In genomic region chr12:52836042-52836466, GRCh38 we compare ENCODE assay signal across 9 cellular contexts. TPM values are rescaled to one million over a fixed set of nuclear protein-coding genes. Genes with fewer than 3 reads are reported as not detected.
DNase-seq lines count a peak whose midpoint lies in the region; ATAC-seq, FAIRE-seq and TF ChIP-seq lines count a peak whose summit lies in the region.
"Had no signal": no experiment of that assay in that cellular context is flagged by ENCODE, and none has a peak within 500 bp of the region (broad histone marks: within the 10 kb centered on the region; RNA-seq: fewer than 3 reads in every experiment).

No MANE protein-coding gene starts in this region.

- TF ChIP-seq CTCF in Panc1 (IDR thresholded peaks at IDR 0.05) (no peak), lower lobe of right lung (IDR thresholded peaks at IDR 0.05) (no peak), kidney (IDR thresholded peaks at IDR 0.05; ENCODE audit: borderline replicate concordance, extremely low read depth, insufficient read depth) (no peak)

- POLR2A ChIA-PET in Panc1 (lab: Charles Lee), result no interaction called here

- H3K27me3 ChIP-seq in Panc1 (ENCODE audit: control insufficient read depth, insufficient read depth, low read length) (no peaks in the 10 kb centered on the region), lower lobe of right lung (ENCODE audit: low read depth) (peaks cover 35% of the 10 kb centered on the region)

- H3K4me3 ChIP-seq in Panc1 (ENCODE audit: low read depth in 2 of 2, low read length in 2 of 2), result no peak overlapping the region
- no peak overlapping the region for H3K4me3 ChIP-seq in lower lobe of right lung
- H3K4me3 ChIP-seq in kidney (ENCODE audit: low read length in 2 of 2), result no peak overlapping the region

- BruUV-seq in Panc1 (replicated peaks; lab: Mats Ljungman, UMichigan), result no TSS peak

- H3K4me1 ChIP-seq in Panc1 (ENCODE audit: control insufficient read depth, insufficient read depth, low read length), result peaks cover 3% of the 10 kb centered on the region; the same call in 1 of the 2 replicates
- no peaks in the 10 kb centered on the region for H3K4me1 ChIP-seq in lower lobe of right lung
- no peaks in the 10 kb centered on the region for H3K4me1 ChIP-seq in kidney (ENCODE audit: control insufficient read depth in 1 of 2, insufficient read depth in 1 of 2, low read depth in 1 of 2, low read length in 2 of 2)

- H3K36me3 ChIP-seq in Panc1 (ENCODE audit: control insufficient read depth, insufficient read depth, low read length) (no peaks in the 10 kb centered on the region), lower lobe of right lung (no peaks in the 10 kb centered on the region), kidney (ENCODE audit: control insufficient read depth in 1 of 2, insufficient read depth in 2 of 2, low read length in 2 of 2) (no peaks in the 10 kb centered on the region)

- ATAC-seq in Panc1 (peak; percentile 59), lower lobe of right lung (peak; percentile 33 to 50)

- no peak for DNase-seq in Panc1 (ENCODE audit: low read depth, low spot score)
- peak; percentile 82 to 86 for DNase-seq in activated T-cell treated with anti-CD3 and anti-CD28 coated beads, Interleukin-2, amount 50 U/mL, for 48 hours
- peak; percentile 58 for DNase-seq in lower lobe of right lung
- peak; percentile 45 for DNase-seq in stimulated activated CD8-positive, alpha-beta memory T cell treated with anti-CD3 and anti-CD28 coated beads, Interleukin-7, amount 100 ng/mL, for 24 hours (ENCODE audit: low read depth)
- DNase-seq in GM19240 (ENCODE audit: insufficient read length, low spot score), result no peak
- DNase-seq in kidney, result no peak
- DNase-seq in NCI-H748 (lab: John Stamatoyannopoulos, UW; ENCODE audit: unreplicated experiment), result no peak

- no peak overlapping the region for H3K9ac ChIP-seq in kidney (ENCODE audit: low read length in 2 of 2)

- H3K9me3 ChIP-seq in Panc1 (ENCODE audit: control insufficient read depth, insufficient read depth, low read depth, low read length) (no peaks in the 10 kb centered on the region), lower lobe of right lung (no peaks in the 10 kb centered on the region), kidney (ENCODE audit: control insufficient read depth in 1 of 2, low read length in 2 of 2) (no peaks in the 10 kb centered on the region)

- CTCF ChIA-PET in Panc1 (lab: Charles Lee), result no interaction called here

- intact Hi-C loops in Panc1 (cut with micrococcal nuclease; ENCODE audit: unreplicated experiment) (no loop called here), lower lobe of right lung (cut with DNase I) (no loop called here), kidney (cut with DNase I) (no loop called here)

- no peak overlapping the region for H3K27ac ChIP-seq in Panc1 (ENCODE audit: low read length)
- H3K27ac ChIP-seq in lower lobe of right lung, result no peak overlapping the region
- no peak overlapping the region for H3K27ac ChIP-seq in kidney (ENCODE audit: low read depth in 2 of 2, low read length in 2 of 2)

- FAIRE-seq in kidney (lab: Jason Lieb, UNC), result no peak

- in situ Hi-C loops in Panc1 (cut with HindIII; ENCODE audit: low pct_unique_long_range_greater_than_20kb, low sequenced_read_pairs), result no loop called here

RNA-seq across cellular contexts. Expression of gene KRT79, which starts 1.9 kb away (rescaled TPM):
- total RNA-seq in Panc1 (2021; ENCODE audit: unreplicated experiment) (not detected), lower lobe of right lung (3.9 TPM), kidney (not detected)
- polyA plus RNA-seq in Panc1 (2012; ENCODE audit: insufficient read length), result 0.11 TPM
- polyA plus RNA-seq in kidney (ENCODE audit: insufficient read depth, low read depth, low replicate concordance), result not detected
- total RNA-seq: mesothelial cell of epicardium had no signal

RNA-seq across cellular contexts. Expression of gene KRT78, which starts 12.7 kb away (rescaled TPM):
- total RNA-seq in Panc1 (2021; ENCODE audit: unreplicated experiment) (not detected), lower lobe of right lung (not detected), kidney (not detected)
- polyA plus RNA-seq in Panc1 (2012; ENCODE audit: insufficient read length), result not detected
- not detected for polyA plus RNA-seq in kidney (ENCODE audit: insufficient read depth, low read depth, low replicate concordance)
- total RNA-seq: mesothelial cell of epicardium had no signal

RNA-seq across cellular contexts. Expression of gene KRT4, which starts 22.1 kb away (rescaled TPM):
- total RNA-seq in Panc1 (2021; ENCODE audit: unreplicated experiment) (0.15 TPM), lower lobe of right lung (6.4 TPM), kidney (not detected)
- polyA plus RNA-seq in Panc1 (2012; ENCODE audit: insufficient read length), result not detected
- polyA plus RNA-seq in kidney (ENCODE audit: insufficient read depth, low read depth, low replicate concordance), result 0.15 TPM

RNA-seq across cellular contexts. Expression of gene KRT3, which starts 40.1 kb away (rescaled TPM):
- not detected for total RNA-seq in Panc1 (2021; ENCODE audit: unreplicated experiment)
- not detected for polyA plus RNA-seq in Panc1 (2012; ENCODE audit: insufficient read length)
- total RNA-seq in lower lobe of right lung, result not detected
- not detected for total RNA-seq in kidney
- not detected for polyA plus RNA-seq in kidney (ENCODE audit: insufficient read depth, low read depth, low replicate concordance)
- polyA plus RNA-seq: adipose tissue had no signal

RNA-seq across cellular contexts. Expression of gene KRT76, which starts 58.9 kb away (rescaled TPM):
- not detected for total RNA-seq in Panc1 (2021; ENCODE audit: unreplicated experiment)
- 0.47 TPM for polyA plus RNA-seq in Panc1 (2012; ENCODE audit: insufficient read length)
- not detected for total RNA-seq in lower lobe of right lung
- not detected for total RNA-seq in kidney
- not detected for polyA plus RNA-seq in kidney (ENCODE audit: insufficient read depth, low read depth, low replicate concordance)
- total RNA-seq: mesothelial cell of epicardium had no signal
- polyA plus RNA-seq: adipose tissue had no signal

Comparison
In these comparisons a context has a peak if more than half of its experiments do, and no peak if none do; other contexts are left out.
1. DNase-seq: peak in activated T-cell treated with anti-CD3 and anti-CD28 coated beads, Interleukin-2, amount 50 U/mL, for 48 hours (2 of 2), lower lobe of right lung (single experiment) and stimulated activated CD8-positive, alpha-beta memory T cell treated with anti-CD3 and anti-CD28 coated beads, Interleukin-7, amount 100 ng/mL, for 24 hours (single experiment); none in Panc1 (single experiment), GM19240 (single experiment), kidney (single experiment) and NCI-H748 (single experiment).